Comparison of ENCODE assay signal across 8 cellular contexts in the genomic region with DNA sequence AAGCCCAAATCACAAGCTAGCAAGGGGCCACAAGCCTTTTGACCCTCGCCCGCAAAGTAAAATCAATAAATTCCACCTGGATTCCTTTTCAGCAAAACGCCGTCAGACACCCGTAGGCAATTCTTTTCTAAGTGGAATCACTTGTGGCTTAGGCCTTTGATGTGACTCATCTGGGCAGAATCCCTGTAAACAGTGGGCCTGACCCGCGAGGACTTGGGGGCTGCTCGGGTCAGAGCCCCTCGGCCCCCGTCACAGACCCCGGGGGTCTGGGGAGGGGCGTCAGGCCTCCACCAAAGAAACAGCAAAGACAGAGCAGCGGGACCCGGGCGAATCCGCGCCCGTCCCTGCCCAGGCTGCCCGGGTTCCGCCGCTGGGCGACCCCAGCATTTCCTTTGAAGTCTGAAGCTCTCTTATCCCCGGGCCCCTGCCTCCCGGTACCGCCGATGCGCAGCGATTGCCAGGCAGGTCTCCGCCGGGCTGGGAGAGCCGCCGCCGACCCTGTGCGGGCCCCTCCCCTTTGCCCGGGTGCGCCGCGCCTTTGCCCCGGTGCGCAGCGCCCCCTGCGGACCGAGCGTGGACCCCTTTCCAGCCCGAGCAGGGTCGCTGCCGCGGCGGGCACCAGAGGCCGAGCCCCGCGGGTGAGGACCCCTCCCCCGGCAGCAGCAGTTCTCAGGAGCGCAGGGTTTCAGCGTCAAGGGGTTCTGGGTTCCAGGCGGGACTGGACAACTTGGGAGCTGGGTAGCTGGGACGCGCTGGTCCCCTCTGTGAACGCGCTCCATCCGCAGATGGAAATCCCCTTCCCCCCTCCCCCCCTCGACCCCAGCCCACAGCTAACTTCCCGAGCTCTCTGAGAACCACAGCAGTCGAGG.
A peak's percentile ranks its signal among the peaks of the same experiment; 100 is the strongest.
DNase-seq lines count a peak whose midpoint lies in the region; ATAC-seq, FAIRE-seq and TF ChIP-seq lines count a peak whose summit lies in the region.

No MANE protein-coding gene starts in this region.

- H3K9me3 ChIP-seq in Caco-2 (no peaks in the 10 kb centered on the region), keratinocyte (ENCODE audit: control insufficient read depth, low read depth, low read length) (no peaks in the 10 kb centered on the region)

- no peaks in the 10 kb centered on the region for H4K20me1 ChIP-seq in keratinocyte (ENCODE audit: control insufficient read depth, extremely low read depth, insufficient read depth, low read length)

- POLR2A ChIA-PET in Caco-2 (lab: Charles Lee), result interaction anchor here (0.6 to 0.9 kb wide), 4 partner anchors 20 to 174 kb away, joined by 3 to 4 read pairs (median 4); no protein-coding TSS in a partner anchor

- BruUV-seq in Caco-2 (replicated peaks; lab: Mats Ljungman, UMichigan), result TSS peak; percentile 78

- H3K36me3 ChIP-seq in Caco-2 (ENCODE audit: control insufficient read depth, insufficient read depth, low read length) (no peaks in the 10 kb centered on the region), keratinocyte (ENCODE audit: control insufficient read depth in 2 of 2, extremely low read depth in 1 of 2, insufficient read depth in 2 of 2, low read length in 2 of 2) (no peaks in the 10 kb centered on the region)

- ATAC-seq in HG02970 (IDR thresholded peaks at IDR 0.05; ENCODE audit: low FRiP score, unreplicated experiment) (no peak), GM21529 (IDR thresholded peaks at IDR 0.05; ENCODE audit: unreplicated experiment) (no peak), HG03354 (IDR thresholded peaks at IDR 0.05; ENCODE audit: poor library complexity, severe bottlenecking, unreplicated experiment) (no peak)

- peak overlapping the region; percentile 74 for H3K4me3 Mint-ChIP-seq in Caco-2 (ENCODE audit: unreplicated experiment)

- H3K27me3 ChIP-seq in Caco-2 (replicated peaks; ENCODE audit: control insufficient read depth, insufficient read depth, low read length) (no peaks in the 10 kb centered on the region), keratinocyte (ENCODE audit: control insufficient read depth, extremely low read depth, insufficient read depth, low read length) (peaks cover 68% of the 10 kb centered on the region)

- peak; percentile 84 to 93 for DNase-seq in Caco-2
- peak; percentile 6 for DNase-seq in NCI-H526 treated with DMSO at 0.1 percent for 48 hours (lab: John Stamatoyannopoulos, UW)
- peak; percentile 27 for DNase-seq in activated naive CD8-positive, alpha-beta T cell treated with anti-CD3 and anti-CD28 coated beads, Interleukin-2, amount 50 U/mL, for 16 hours (ENCODE audit: low read depth, low spot score)
- no peak for DNase-seq in keratinocyte (ENCODE audit: low read depth, low spot score)
- DNase-seq in stimulated activated CD8-positive, alpha-beta memory T cell treated with anti-CD3 and anti-CD28 coated beads, Interleukin-15, amount 100 ng/mL, for 1 hour (ENCODE audit: low read depth), result peak; percentile 12

- intact Hi-C loops in Caco-2 (cut with micrococcal nuclease; ENCODE audit: unreplicated experiment), result loop anchor here (1.0 to 2.0 kb wide), 4 partner anchors 16 to 91 kb away; no protein-coding TSS in a partner anchor

- dilution Hi-C loops in keratinocyte (cut with MboI; ENCODE audit: extremely low pct_ligation_motif_present, low sequenced_read_pairs), result no loop called here

- no peaks in the 10 kb centered on the region for H3K79me2 ChIP-seq in keratinocyte (ENCODE audit: control insufficient read depth, insufficient read depth, low read length)

- no peak overlapping the region for H3K27ac ChIP-seq in keratinocyte (ENCODE audit: control insufficient read depth, insufficient read depth, low read length)

- peaks cover 7% of the 10 kb centered on the region for H3K36me3 Mint-ChIP-seq in Caco-2 (ENCODE audit: insufficient read depth, unreplicated experiment)

- CTCF ChIA-PET in Caco-2 (lab: Charles Lee), result interaction anchor here (0.6 to 2.8 kb wide), 16 partner anchors 9 to 1117 kb away, joined by 3 to 14 read pairs (median 4); no protein-coding TSS in a partner anchor

- H3K9me3 Mint-ChIP-seq in Caco-2 (ENCODE audit: unreplicated experiment), result no peaks in the 10 kb centered on the region

- no peak overlapping the region for H2AFZ ChIP-seq in keratinocyte (ENCODE audit: control insufficient read depth, low read length)

- H3K9me1 ChIP-seq in keratinocyte (ENCODE audit: control insufficient read depth, extremely low read depth, insufficient read depth, low read length), result no peaks in the 10 kb centered on the region

- peaks cover 17% of the 10 kb centered on the region for H3K4me1 ChIP-seq in Caco-2
- no peaks in the 10 kb centered on the region for H3K4me1 ChIP-seq in keratinocyte (ENCODE audit: control insufficient read depth, extremely low read depth, insufficient read depth, low read length)

- no peaks in the 10 kb centered on the region for H3K27me3 Mint-ChIP-seq in Caco-2 (ENCODE audit: insufficient read depth, unreplicated experiment)

- peaks cover 12% of the 10 kb centered on the region for H3K4me1 Mint-ChIP-seq in Caco-2 (ENCODE audit: low read depth, unreplicated experiment)

- no peak overlapping the region for H3K9ac ChIP-seq in keratinocyte (ENCODE audit: control insufficient read depth, extremely low read depth, insufficient read depth, low read length)

- H3K27ac Mint-ChIP-seq in Caco-2 (ENCODE audit: unreplicated experiment), result peak overlapping the region; percentile 92

- no peak for FAIRE-seq in keratinocyte (lab: Jason Lieb, UNC)

- peak overlapping the region; percentile 38 for H3K4me3 ChIP-seq in Caco-2 (ENCODE audit: low read depth, low read length)
- H3K4me3 ChIP-seq in keratinocyte (ENCODE audit: control insufficient read depth in 2 of 3, extremely low read depth in 1 of 3, insufficient read depth in 2 of 3, low read depth in 1 of 3, low read length in 3 of 3), result no peak overlapping the region

- H3K4me2 ChIP-seq in keratinocyte (ENCODE audit: control insufficient read depth, extremely low read depth, insufficient read depth, low read depth, low read length), result peak overlapping the region; percentile 32

- TF ChIP-seq CTCF in Caco-2 (IDR thresholded peaks at IDR 0.05; ENCODE audit: insufficient read depth in 1 of 2, low read depth in 1 of 2, low read length in 1 of 2, severe bottlenecking in 1 of 2, unreplicated experiment in 1 of 2) (peak; percentile 53 to 76), keratinocyte (optimal IDR thresholded peaks at IDR 0.05 in 1 of 3, IDR thresholded peaks at IDR 0.05 in 1 of 3, conservative IDR thresholded peaks at IDR 0.05 in 1 of 3; ENCODE audit: extremely low read depth in 1 of 3, insufficient read depth in 2 of 3, low read length in 3 of 3) (peak; percentile 16 to 54 (median 16))
